Comparison of ENCODE assay signal across 27 cellular contexts in genomic region chr2:222895143-222895542, GRCh38.
"Had no signal": no experiment of that assay in that cellular context is flagged by ENCODE, and none has a peak within 500 bp of the region (broad histone marks: within the 10 kb centered on the region; RNA-seq: fewer than 3 reads in every experiment).

No MANE protein-coding gene starts in this region.

- H3K27ac ChIP-seq: epithelial cell of prostate, esophagus squamous epithelium, heart right ventricle, right atrium auricular region, suprapubic skin, tibial artery, upper lobe of right lung, VCaP had no signal

- H3K4me3 Mint-ChIP-seq: activated naive CD8-positive, alpha-beta T cell treated with anti-CD3 and anti-CD28 coated beads, Interleukin-2, amount 10 ng/mL, durations not matched to agents 7 days and 5 days; naive thymus-derived CD4-positive, alpha-beta T cell; T-helper 1 cell treated with Interleukin-12 subunit alpha and Interleukin-12 subunit beta and Interleukin-4 antibody, amounts not matched to agents 30 μg/mL and 1 μg/mL, for 36 hours had no signal

- DNase-seq: activated CD4-positive, alpha-beta T cell treated with anti-CD3 and anti-CD28 coated beads for 48 hours; activated CD4-positive, alpha-beta T cell treated with anti-CD3 and anti-CD28 coated beads, Interleukin-2, amount 50 U/mL, for 48 hours; activated CD8-positive, alpha-beta memory T cell treated with anti-CD3 and anti-CD28 coated beads for 24 hours; activated effector memory CD4-positive, alpha-beta T cell treated with Interleukin-2 at 50 U/mL for 16 hours; activated naive CD4-positive, alpha-beta T cell treated with Interleukin-2 at 50 U/mL for 16 hours; activated naive CD8-positive, alpha-beta T cell treated with anti-CD3 and anti-CD28 coated beads, Interleukin-2, amount 10 ng/mL, durations not matched to agents 7 days and 5 days; amniotic stem cell; central memory CD4-positive, alpha-beta T cell; dermis blood vessel endothelial cell; effector CD4-positive, alpha-beta T cell; esophagus squamous epithelium; foreskin melanocyte; heart right ventricle; midbrain; naive thymus-derived CD4-positive, alpha-beta T cell; nucleus accumbens; stimulated activated CD4-positive, alpha-beta T cell treated with anti-CD3 and anti-CD28 coated beads, Interleukin-15, amount 100 ng/mL, for 24 hours; stimulated activated CD4-positive, alpha-beta T cell treated with anti-CD3 and anti-CD28 coated beads, Interleukin-2, amount 100 ng/mL, for 24 hours; stimulated activated naive CD4-positive, alpha-beta T cell; T-helper 9 cell; tibial artery; upper lobe of right lung had no signal

- H3K27me3 ChIP-seq: esophagus squamous epithelium, heart right ventricle, right atrium auricular region, suprapubic skin, tibial artery, upper lobe of right lung had no signal

- ATAC-seq: heart right ventricle; naive thymus-derived CD4-positive, alpha-beta T cell; upper lobe of right lung had no signal

- H3K9me3 ChIP-seq: esophagus squamous epithelium, heart right ventricle, right atrium auricular region, suprapubic skin, tibial artery, upper lobe of right lung had no signal

- H3K27ac Mint-ChIP-seq: activated naive CD8-positive, alpha-beta T cell treated with anti-CD3 and anti-CD28 coated beads, Interleukin-2, amount 10 ng/mL, durations not matched to agents 7 days and 5 days; T-helper 1 cell treated with Interleukin-12 subunit alpha and Interleukin-12 subunit beta and Interleukin-4 antibody, amounts not matched to agents 30 μg/mL and 1 μg/mL, for 36 hours had no signal

- H3K27me3 Mint-ChIP-seq: activated naive CD8-positive, alpha-beta T cell treated with anti-CD3 and anti-CD28 coated beads, Interleukin-2, amount 10 ng/mL, durations not matched to agents 7 days and 5 days; naive thymus-derived CD4-positive, alpha-beta T cell had no signal

- H3K4me3 ChIP-seq: esophagus squamous epithelium, heart right ventricle, right atrium auricular region, suprapubic skin, tibial artery, upper lobe of right lung had no signal

- H3K36me3 ChIP-seq: heart right ventricle, right atrium auricular region, suprapubic skin, tibial artery, upper lobe of right lung had no signal

- H3K9me3 Mint-ChIP-seq: activated naive CD8-positive, alpha-beta T cell treated with anti-CD3 and anti-CD28 coated beads, Interleukin-2, amount 10 ng/mL, durations not matched to agents 7 days and 5 days; naive thymus-derived CD4-positive, alpha-beta T cell; T-helper 1 cell treated with Interleukin-12 subunit alpha and Interleukin-12 subunit beta and Interleukin-4 antibody, amounts not matched to agents 30 μg/mL and 1 μg/mL, for 36 hours had no signal
